Comparison of ENCODE assay signal across 20 cellular contexts in the genomic region with DNA sequence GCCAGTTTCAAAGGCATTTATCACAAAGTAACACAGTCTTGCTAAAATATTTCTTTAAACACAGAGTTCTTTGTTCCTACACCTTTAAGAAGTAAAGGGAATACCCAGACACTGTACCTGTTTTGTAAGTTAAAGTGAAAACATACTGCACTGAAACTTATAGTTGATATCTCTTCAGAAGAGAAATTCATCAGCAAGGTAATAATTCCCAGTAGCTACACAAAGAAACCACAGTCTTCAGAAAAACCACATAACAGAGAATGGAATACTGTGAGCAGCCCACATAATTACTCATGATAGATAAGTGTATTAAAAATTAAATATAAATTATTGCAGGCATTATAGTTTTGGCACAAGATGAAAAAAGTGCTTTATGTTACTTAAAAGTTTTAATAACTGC.
"Had no signal": no experiment of that assay in that cellular context is flagged by ENCODE, and none has a peak within 500 bp of the region (broad histone marks: within the 10 kb centered on the region; RNA-seq: fewer than 3 reads in every experiment).

No MANE protein-coding gene starts in this region.

- H3K27me3 ChIP-seq: gastrocnemius medialis, left lung, right lobe of liver, testis, tibial nerve, upper lobe of right lung, vagina had no signal

- H3K4me3 ChIP-seq: gastrocnemius medialis, left lung, lower lobe of right lung, psoas muscle, right lobe of liver, testis, tibial nerve, upper lobe of right lung, vagina had no signal

- H3K9me3 ChIP-seq: gastrocnemius medialis, lower lobe of right lung, psoas muscle, right lobe of liver, testis, tibial nerve, upper lobe of right lung, vagina had no signal

- H3K36me3 ChIP-seq: gastrocnemius medialis, left lung, lower lobe of right lung, right lobe of liver, tibial nerve, upper lobe of right lung, vagina had no signal

- H3K4me1 ChIP-seq: gastrocnemius medialis, left lung, lower lobe of right lung, upper lobe of right lung, vagina had no signal

- H3K27ac ChIP-seq: gastrocnemius medialis, left lung, lower lobe of right lung, psoas muscle, right lobe of liver, testis, tibial nerve, upper lobe of right lung, vagina had no signal

- ATAC-seq: esophagus mucosa; gastrocnemius medialis; left lung; lower lobe of right lung; psoas muscle; right lobe of liver; stimulated activated naive B cell treated with anti-CD40 and anti-IgM and Interleukin-4, amounts not matched to agents 10 μg/mL and 1 μg/mL and 100 μg/mL, for 72 hours; stimulated activated naive CD8-positive, alpha-beta T cell treated with anti-CD3 and anti-CD28 coated beads, Interleukin-15, amount 100 ng/mL, for 72 hours; upper lobe of right lung had no signal

- DNase-seq: effector memory CD4-positive, alpha-beta T cell; gastrocnemius medialis; glutamatergic neuron; islet precursor cell; left lung; lower lobe of right lung; mesenchymal stem cell; naive B cell; psoas muscle; retina; right lobe of liver; stimulated activated CD4-positive, alpha-beta T cell treated with anti-CD3 and anti-CD28 coated beads, Interleukin-2, amount 100 ng/mL, for 24 hours; stimulated activated CD4-positive, alpha-beta T cell treated with anti-CD3 and anti-CD28 coated beads, Interleukin-4, amount 100 ng/mL, for 4 hours; stimulated activated naive B cell treated with anti-CD40 and anti-IgM and Interleukin-4, amounts not matched to agents 10 μg/mL and 1 μg/mL and 100 μg/mL, for 72 hours; stimulated activated naive CD8-positive, alpha-beta T cell treated with anti-CD3 and anti-CD28 coated beads, Interleukin-15, amount 100 ng/mL, for 72 hours; testis; upper lobe of right lung had no signal
